1 cellular context compared by ENCODE assay signal in genomic region chr3:126083913-126084514, GRCh38.
A peak's percentile ranks its signal among the peaks of the same experiment; 100 is the strongest.
TF ChIP-seq lines count a peak whose summit lies in the region.

Gene SLC41A3, minus strand, starts transcription at chr3:126084124. Its CDS starts 15,905 bp downstream, at chr3:126068219.

TF ChIP-seq in GM12878, 131 proteins besides CTCF, POLR2A, EP300 and RAD21 (continued from another document and continues in another):
- TF ChIP-seq ZNF592 (IDR thresholded peaks at IDR 0.05) (peak; percentile 43; the same call in 1 of the 2 replicates), IRF3 (IDR thresholded peaks at IDR 0.05) (no peak), TCF3 (IDR thresholded peaks at IDR 0.05; ENCODE audit: borderline replicate concordance, insufficient read depth, low read depth, low read length) (peak; percentile 68; the same call in 1 of the 2 replicates), ETV6 (conservative IDR thresholded peaks at IDR 0.05 in 1 of 2, IDR thresholded peaks at IDR 0.05 in 1 of 2; ENCODE audit: borderline replicate concordance in 1 of 2, low read depth in 1 of 2) (no peak), SMARCA5 (IDR thresholded peaks at IDR 0.05) (peak; percentile 61; the same call in 1 of the 2 replicates), ATF7 (IDR thresholded peaks at IDR 0.05; ENCODE audit: low read depth) (no peak), CHD4 (IDR thresholded peaks at IDR 0.05) (no peak), HDGF (IDR thresholded peaks at IDR 0.05) (no peak), RBBP5 (conservative IDR thresholded peaks at IDR 0.05) (no peak), RUNX3 (IDR thresholded peaks at IDR 0.05; ENCODE audit: low read length) (no peak), YY1 (IDR thresholded peaks at IDR 0.05; ENCODE audit: low read depth, low read length) (no peak), PBX3 (IDR thresholded peaks at IDR 0.05; ENCODE audit: insufficient replicate concordance, low read depth, low read length) (no peak), KLF5 (IDR thresholded peaks at IDR 0.05; ENCODE audit: partially characterized antibody) (no peak), TAF1 (IDR thresholded peaks at IDR 0.05; ENCODE audit: borderline replicate concordance, low read depth, low read length) (peak; percentile 20; the same call in 1 of the 2 replicates), BCLAF1 (IDR thresholded peaks at IDR 0.05) (no peak), ZNF274 (IDR thresholded peaks at IDR 0.05; ENCODE audit: insufficient read depth, insufficient read length) (no peak), POLR2AphosphoS2 (IDR thresholded peaks at IDR 0.05; ENCODE audit: low read depth, low read length) (no peak), SP1 (IDR thresholded peaks at IDR 0.05; ENCODE audit: low read depth, low read length) (peak; percentile 31), ZNF384 (IDR thresholded peaks at IDR 0.05; ENCODE audit: borderline replicate concordance, low read depth, low read length) (no peak), TCF7 (IDR thresholded peaks at IDR 0.05; ENCODE audit: borderline replicate concordance) (no peak), NKRF (conservative IDR thresholded peaks at IDR 0.05) (no peak; the same call in 1 of the 2 replicates), RFX5 (IDR thresholded peaks at IDR 0.05; ENCODE audit: low read depth, low read length) (no peak), STAT3 (IDR thresholded peaks at IDR 0.05; ENCODE audit: low read depth, low read length) (no peak), NFYA (IDR thresholded peaks at IDR 0.05; ENCODE audit: borderline replicate concordance, low read depth, low read length) (no peak), EZH2 (IDR thresholded peaks at IDR 0.05; ENCODE audit: borderline replicate concordance, control insufficient read depth, low read depth, low read length) (no peak), RELA (IDR thresholded peaks at IDR 0.05; ENCODE audit: borderline replicate concordance, partially characterized antibody) (no peak), MLLT1 (IDR thresholded peaks at IDR 0.05) (no peak), FOS (IDR thresholded peaks at IDR 0.05; ENCODE audit: borderline replicate concordance, extremely low read depth, insufficient read length) (no peak), LARP7 (IDR thresholded peaks at IDR 0.05) (peak; percentile 72; the same call in 1 of the 2 replicates), FOXM1 (IDR thresholded peaks at IDR 0.05; ENCODE audit: low read depth, low read length) (no peak), E2F8 (IDR thresholded peaks at IDR 0.05; ENCODE audit: low read depth, partially characterized antibody) (no peak), MEF2A (IDR thresholded peaks at IDR 0.05; ENCODE audit: insufficient read depth, low read depth, low read length) (no peak), MXI1 (IDR thresholded peaks at IDR 0.05; ENCODE audit: low read depth, low read length) (no peak), DPF2 (IDR thresholded peaks at IDR 0.05) (peak; percentile 53; the same call in 1 of the 2 replicates), EGR1 (IDR thresholded peaks at IDR 0.05; ENCODE audit: borderline replicate concordance in 1 of 2, low read depth in 2 of 2, low read length in 2 of 2) (peak in 1 of 2 experiments; percentile 41; a peak in 1 of 3 replicates), SPI1 (IDR thresholded peaks at IDR 0.05; ENCODE audit: borderline replicate concordance, insufficient read depth, low read depth, low read length) (peak; percentile 6; the same call in 1 of the 2 replicates), MTA2 (IDR thresholded peaks at IDR 0.05; ENCODE audit: low read depth) (no peak)
- TF ChIP-seq, protein P1, sequence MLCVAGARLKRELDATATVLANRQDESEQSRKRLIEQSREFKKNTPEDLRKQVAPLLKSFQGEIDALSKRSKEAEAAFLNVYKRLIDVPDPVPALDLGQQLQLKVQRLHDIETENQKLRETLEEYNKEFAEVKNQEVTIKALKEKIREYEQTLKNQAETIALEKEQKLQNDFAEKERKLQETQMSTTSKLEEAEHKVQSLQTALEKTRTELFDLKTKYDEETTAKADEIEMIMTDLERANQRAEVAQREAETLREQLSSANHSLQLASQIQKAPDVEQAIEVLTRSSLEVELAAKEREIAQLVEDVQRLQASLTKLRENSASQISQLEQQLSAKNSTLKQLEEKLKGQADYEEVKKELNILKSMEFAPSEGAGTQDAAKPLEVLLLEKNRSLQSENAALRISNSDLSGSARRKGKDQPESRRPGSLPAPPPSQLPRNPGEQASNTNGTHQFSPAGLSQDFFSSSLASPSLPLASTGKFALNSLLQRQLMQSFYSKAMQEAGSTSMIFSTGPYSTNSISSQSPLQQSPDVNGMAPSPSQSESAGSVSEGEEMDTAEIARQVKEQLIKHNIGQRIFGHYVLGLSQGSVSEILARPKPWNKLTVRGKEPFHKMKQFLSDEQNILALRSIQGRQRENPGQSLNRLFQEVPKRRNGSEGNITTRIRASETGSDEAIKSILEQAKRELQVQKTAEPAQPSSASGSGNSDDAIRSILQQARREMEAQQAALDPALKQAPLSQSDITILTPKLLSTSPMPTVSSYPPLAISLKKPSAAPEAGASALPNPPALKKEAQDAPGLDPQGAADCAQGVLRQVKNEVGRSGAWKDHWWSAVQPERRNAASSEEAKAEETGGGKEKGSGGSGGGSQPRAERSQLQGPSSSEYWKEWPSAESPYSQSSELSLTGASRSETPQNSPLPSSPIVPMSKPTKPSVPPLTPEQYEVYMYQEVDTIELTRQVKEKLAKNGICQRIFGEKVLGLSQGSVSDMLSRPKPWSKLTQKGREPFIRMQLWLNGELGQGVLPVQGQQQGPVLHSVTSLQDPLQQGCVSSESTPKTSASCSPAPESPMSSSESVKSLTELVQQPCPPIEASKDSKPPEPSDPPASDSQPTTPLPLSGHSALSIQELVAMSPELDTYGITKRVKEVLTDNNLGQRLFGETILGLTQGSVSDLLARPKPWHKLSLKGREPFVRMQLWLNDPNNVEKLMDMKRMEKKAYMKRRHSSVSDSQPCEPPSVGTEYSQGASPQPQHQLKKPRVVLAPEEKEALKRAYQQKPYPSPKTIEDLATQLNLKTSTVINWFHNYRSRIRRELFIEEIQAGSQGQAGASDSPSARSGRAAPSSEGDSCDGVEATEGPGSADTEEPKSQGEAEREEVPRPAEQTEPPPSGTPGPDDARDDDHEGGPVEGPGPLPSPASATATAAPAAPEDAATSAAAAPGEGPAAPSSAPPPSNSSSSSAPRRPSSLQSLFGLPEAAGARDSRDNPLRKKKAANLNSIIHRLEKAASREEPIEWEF (IDR thresholded peaks at IDR 0.05; ENCODE audit: insufficient replicate concordance, low read depth, low read length): no peak
